ENCODE assay signal across 8 cellular contexts in the genomic region with DNA sequence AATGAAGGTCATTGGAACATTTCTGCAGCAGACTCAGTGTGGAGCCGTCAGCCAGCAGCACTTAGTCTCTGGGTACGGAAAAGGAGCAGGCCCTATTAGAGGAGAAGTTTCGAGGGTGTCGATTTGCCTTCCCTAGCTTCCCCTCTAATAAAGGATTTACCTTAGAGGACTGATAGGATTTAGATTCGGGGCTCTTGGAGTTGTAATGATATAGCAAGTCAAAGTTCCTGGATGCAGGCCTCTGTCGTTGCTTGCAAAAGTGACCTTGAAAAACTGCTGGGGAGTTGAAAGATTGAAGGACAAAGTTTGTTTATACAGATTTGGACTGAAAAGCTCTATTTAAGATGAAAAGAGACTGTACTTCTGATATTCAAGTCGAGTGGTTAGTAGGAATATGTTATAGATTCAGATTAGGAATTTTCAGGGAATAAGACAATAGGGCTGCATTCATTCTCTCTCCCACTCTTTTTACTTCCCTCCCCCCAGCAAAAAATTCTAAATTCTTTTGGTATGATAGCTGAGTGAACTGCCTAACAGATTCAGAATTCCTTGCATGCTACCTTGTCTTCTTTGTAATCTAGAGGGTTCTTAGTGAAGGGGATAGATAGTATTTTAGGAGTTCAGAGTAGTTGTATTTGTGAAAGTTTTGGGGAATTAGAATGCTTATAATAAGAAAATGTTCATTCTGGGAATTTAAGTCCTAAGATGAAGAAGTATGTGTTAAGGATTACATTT. TPM values are rescaled to one million over a fixed set of nuclear protein-coding genes. Genes with fewer than 3 reads are reported as not detected.
DNase-seq lines count a peak whose midpoint lies in the region; ATAC-seq and TF ChIP-seq lines count a peak whose summit lies in the region.

No MANE protein-coding gene starts in this region.

- H3K36me3 Mint-ChIP-seq in activated naive CD8-positive, alpha-beta T cell treated with anti-CD3 and anti-CD28 coated beads, Interleukin-2, amount 10 ng/mL, durations not matched to agents 7 days and 5 days: peaks cover 16% of the 10 kb centered on the region

- no peaks in the 10 kb centered on the region for H3K27me3 Mint-ChIP-seq in activated naive CD8-positive, alpha-beta T cell treated with anti-CD3 and anti-CD28 coated beads, Interleukin-2, amount 10 ng/mL, durations not matched to agents 7 days and 5 days

- 17% methylated on average over 7 of the region's 7 CpGs for WGBS in smooth muscle cell (ENCODE audit: low lambda C conversion rate)

- no peak for ATAC-seq in activated naive CD8-positive, alpha-beta T cell treated with anti-CD3 and anti-CD28 coated beads, Interleukin-2, amount 10 ng/mL, durations not matched to agents 7 days and 5 days (ENCODE audit: low read depth)
- no peak for ATAC-seq in GM19395 (IDR thresholded peaks at IDR 0.05; ENCODE audit: unreplicated experiment)

- no peaks in the 10 kb centered on the region for H3F3A ChIP-seq in smooth muscle cell (ENCODE audit: low read depth)

- no peaks in the 10 kb centered on the region for H3K9me3 Mint-ChIP-seq in activated naive CD8-positive, alpha-beta T cell treated with anti-CD3 and anti-CD28 coated beads, Interleukin-2, amount 10 ng/mL, durations not matched to agents 7 days and 5 days

- H3K36me3 ChIP-seq in HEK293 (ENCODE audit: control insufficient read depth in 2 of 2, insufficient read depth in 1 of 2, low read length in 2 of 2) (peaks cover 0 to 9% of the 10 kb centered on the region in 2 experiments; a peak in 2 of 3 replicates), smooth muscle cell (ENCODE audit: low read depth) (no peaks in the 10 kb centered on the region)

- H3K9me3 ChIP-seq in HEK293 (ENCODE audit: control insufficient read depth, insufficient read depth, low read depth, low read length): no peaks in the 10 kb centered on the region
- H3K9me3 ChIP-seq in iPS-18c (ENCODE audit: control insufficient read depth, insufficient read depth, low read length): no peaks in the 10 kb centered on the region
- no peaks in the 10 kb centered on the region for H3K9me3 ChIP-seq in smooth muscle cell (replicated peaks; ENCODE audit: low read depth)

- peak overlapping the region; percentile 84 for H3K4me2 ChIP-seq in smooth muscle cell

- H3K27me3 ChIP-seq in smooth muscle cell (ENCODE audit: low read depth): no peaks in the 10 kb centered on the region

- H3K4me3 Mint-ChIP-seq in activated naive CD8-positive, alpha-beta T cell treated with anti-CD3 and anti-CD28 coated beads, Interleukin-2, amount 10 ng/mL, durations not matched to agents 7 days and 5 days: peak overlapping the region; percentile 92

- H3K4me3 ChIP-seq in HEK293 (ENCODE audit: low read depth, low read length): peak overlapping the region; percentile 74
- H3K4me3 ChIP-seq in iPS-18c (ENCODE audit: insufficient read depth, low read depth, low read length): peak overlapping the region; percentile 43; the same call in 1 of the 2 replicates
- H3K4me3 ChIP-seq in smooth muscle cell: peak overlapping the region; percentile 60

- POLR2A ChIA-PET in HEK293 (lab: Yijun Ruan, JAX): interaction anchor here (4.8 kb wide), 1 partner anchor 20 kb away, joined by 42 read pairs; a partner anchor contains a TSS
- POLR2A ChIA-PET in activated naive CD8-positive, alpha-beta T cell treated with anti-CD3 and anti-CD28 coated beads, Interleukin-2, amount 10 ng/mL, durations not matched to agents 7 days and 5 days (lab: Charles Lee): interaction anchor here (0.8 to 6.5 kb wide), 2 partner anchors 18 to 85 kb away, joined by 3 to 82 read pairs; a partner anchor contains a TSS

- peaks cover 74% of the 10 kb centered on the region for H3K79me2 ChIP-seq in smooth muscle cell (ENCODE audit: low read depth)

- TF ChIP-seq CTCF in HEK293 (tag by site-specific recombination; IDR thresholded peaks at IDR 0.05) (no peak), smooth muscle cell (IDR thresholded peaks at IDR 0.05; ENCODE audit: borderline replicate concordance, insufficient read depth, poor library complexity, severe bottlenecking) (no peak), GM13977 (IDR thresholded peaks at IDR 0.05; ENCODE audit: extremely low read depth, insufficient read depth, missing control alignments) (no peak)

- peak overlapping the region; percentile 80 for H3K27ac Mint-ChIP-seq in activated naive CD8-positive, alpha-beta T cell treated with anti-CD3 and anti-CD28 coated beads, Interleukin-2, amount 10 ng/mL, durations not matched to agents 7 days and 5 days

- peak overlapping the region; percentile 8; the same call in 1 of the 2 replicates for H3K27ac ChIP-seq in HEK293 (ENCODE audit: extremely low read depth, low read depth, low read length)
- peak overlapping the region; percentile 85 for H3K27ac ChIP-seq in smooth muscle cell (ENCODE audit: low read depth)

- peaks cover 8% of the 10 kb centered on the region for H4K20me1 ChIP-seq in smooth muscle cell (ENCODE audit: low read depth)

- H2AFZ ChIP-seq in smooth muscle cell (ENCODE audit: low read depth): no peak overlapping the region

- CTCF ChIA-PET in HEK293 (lab: Yijun Ruan, JAX): interaction anchor here (0.6 to 0.8 kb wide), 3 partner anchors 20 to 114 kb away, joined by 3 to 4 read pairs (median 4); a partner anchor contains a TSS

- peaks cover 12% of the 10 kb centered on the region for H3K4me1 ChIP-seq in HEK293 (ENCODE audit: control insufficient read depth, insufficient read depth, low read length)
- H3K4me1 ChIP-seq in smooth muscle cell (ENCODE audit: low read depth): peaks cover 31% of the 10 kb centered on the region

- peak overlapping the region; percentile 15 for H3K9ac ChIP-seq in smooth muscle cell (ENCODE audit: low read depth)

- in situ Hi-C loops in GM13977 (cut with MboI; ENCODE audit: low pct_unique_long_range_greater_than_20kb, low sequenced_read_pairs, unreplicated experiment): no loop called here

- H3K4me1 Mint-ChIP-seq in activated naive CD8-positive, alpha-beta T cell treated with anti-CD3 and anti-CD28 coated beads, Interleukin-2, amount 10 ng/mL, durations not matched to agents 7 days and 5 days: peaks cover 40% of the 10 kb centered on the region

- DNase-seq in activated naive CD8-positive, alpha-beta T cell treated with anti-CD3 and anti-CD28 coated beads, Interleukin-2, amount 10 ng/mL, durations not matched to agents 7 days and 5 days: no peak
- DNase-seq in smooth muscle cell (lab: John Stamatoyannopoulos, UW; ENCODE audit: unreplicated experiment) (no peak), NCI-H345 (lab: John Stamatoyannopoulos, UW) (no peak), globus pallidus (ENCODE audit: low spot score) (no peak), GM13977 (ENCODE audit: low spot score) (no peak)

TF ChIP-seq in HEK293, 187 proteins besides CTCF, POLR2A, EP300 and RAD21:
- TF ChIP-seq ZBTB17 (tag by site-specific recombination; IDR thresholded peaks at IDR 0.05) (peak; percentile 79), WT1 (tag by site-specific recombination; IDR thresholded peaks at IDR 0.05) (no peak)

RNA-seq across cellular contexts. Expression of a gene that starts 19.2 kb away (rescaled TPM):
- 10 to 100 TPM; 65.0 to 66.6 TPM for total RNA-seq in activated naive CD8-positive, alpha-beta T cell treated with anti-CD3 and anti-CD28 coated beads, Interleukin-2, amount 10 ng/mL, durations not matched to agents 7 days and 5 days
- total RNA-seq in smooth muscle cell: 18.1 and 18.4 TPM in 2 replicates
- 28.6 and 35.3 TPM in 2 replicates for polyA plus RNA-seq in smooth muscle cell

RNA-seq across cellular contexts. Expression of a gene that starts 45.3 kb away (rescaled TPM):
- total RNA-seq in activated naive CD8-positive, alpha-beta T cell treated with anti-CD3 and anti-CD28 coated beads, Interleukin-2, amount 10 ng/mL, durations not matched to agents 7 days and 5 days: 1 to 10 TPM; 6.9 TPM
- 2.2 and 2.6 TPM in 2 replicates for total RNA-seq in smooth muscle cell
- polyA plus RNA-seq in smooth muscle cell: 0.33 and 2.0 TPM in 2 replicates
